In genomic region chr22:32999039-32999861, GRCh38 we compare ENCODE assay signal across 17 cellular contexts. TPM values are rescaled to one million over a fixed set of nuclear protein-coding genes. Genes with fewer than 3 reads are reported as not detected.
DNase-seq lines count a peak whose midpoint lies in the region; ATAC-seq and TF ChIP-seq lines count a peak whose summit lies in the region.
"Had no signal": no experiment of that assay in that cellular context is flagged by ENCODE, and none has a peak within 500 bp of the region (broad histone marks: within the 10 kb centered on the region; RNA-seq: fewer than 3 reads in every experiment).

No MANE protein-coding gene starts in this region.

- no peak overlapping the region for H3K27ac ChIP-seq in HEK293 (ENCODE audit: extremely low read depth, low read depth, low read length)

- DNase-seq in adipocyte (ENCODE audit: low read depth) = peak; percentile 21
- peak; percentile 41 for DNase-seq in islet precursor cell
- DNase-seq in sciatic nerve (ENCODE audit: low spot score) = no peak
- no peak for DNase-seq in middle frontal gyrus (ENCODE audit: extremely low spot score, low spot score)
- no peak for DNase-seq in RPMI8226
- DNase-seq in NCI-H187 (lab: John Stamatoyannopoulos, UW) = no peak
- DNase-seq: CD8-positive, alpha-beta memory T cell; DMS79; KBM-7; NCI-H1048; NCI-H1436 treated with DMSO at 0.1 percent for 48 hours; NCI-H2081; NCI-H510A treated with DMSO at 0.1 percent for 48 hours; SHP77 treated with DMSO at 0.1 percent for 48 hours had no signal

- H3K9me3 ChIP-seq in HEK293 (ENCODE audit: control insufficient read depth, insufficient read depth, low read depth, low read length) (no peaks in the 10 kb centered on the region), adipocyte (ENCODE audit: control insufficient read depth, low read length) (peaks cover 3% of the 10 kb centered on the region)

- H3K4me3 ChIP-seq in HEK293 (ENCODE audit: low read depth, low read length) (no peak overlapping the region), adipocyte (ENCODE audit: low read length) (no peak overlapping the region)

- H3K27me3 ChIP-seq in adipocyte (replicated peaks; ENCODE audit: control insufficient read depth, insufficient read depth, low read length) = peaks cover 4% of the 10 kb centered on the region

- no peak overlapping the region for H3K9ac ChIP-seq in adipocyte (ENCODE audit: low read length)

- POLR2A ChIA-PET in HEK293 (lab: Yijun Ruan, JAX) = no interaction called here

- ATAC-seq in sciatic nerve = peak; percentile 13
- ATAC-seq: HCT116, Panc1 had no signal

- H3K4me1 ChIP-seq in HEK293 (ENCODE audit: control insufficient read depth, insufficient read depth, low read length) (no peaks in the 10 kb centered on the region), adipocyte (ENCODE audit: control insufficient read depth, insufficient read depth, low read length) (peaks cover 16% of the 10 kb centered on the region)

- H3K36me3 ChIP-seq in HEK293 (ENCODE audit: control insufficient read depth in 2 of 2, insufficient read depth in 1 of 2, low read length in 2 of 2) (no peaks in the 10 kb centered on the region), adipocyte (ENCODE audit: control insufficient read depth, insufficient read depth, low read length, severe bottlenecking) (no peaks in the 10 kb centered on the region)

- CTCF ChIA-PET in HEK293 (lab: Yijun Ruan, JAX) = interaction anchor here (0.8 to 6.5 kb wide), 11 partner anchors 13 to 476 kb away, joined by 4 to 48 read pairs (median 11); no protein-coding TSS in a partner anchor

- intact Hi-C loops in sciatic nerve (cut with DNase I) = no loop called here

- no peak for TF ChIP-seq CTCF in HEK293 (tag by site-specific recombination; IDR thresholded peaks at IDR 0.05)

TF ChIP-seq in HEK293, 187 proteins besides CTCF, POLR2A, EP300 and RAD21:
- 0 out of 2 replicates have a peak, but pooled peaks have one; percentile 11 for TF ChIP-seq GLIS1 (tag by site-specific recombination; IDR thresholded peaks at IDR 0.05)
- TF ChIP-seq ZBTB11 (tag by site-specific recombination; conservative IDR thresholded peaks at IDR 0.05; ENCODE audit: low read depth) = no peak
- TF ChIP-seq ZNF561 (tag by site-specific recombination; IDR thresholded peaks at IDR 0.05; ENCODE audit: borderline replicate concordance) = no peak
- no peak for TF ChIP-seq ZNF266 (tag by site-specific recombination; IDR thresholded peaks at IDR 0.05; ENCODE audit: low read depth)
- TF ChIP-seq ZNF660 (tag by site-specific recombination; IDR thresholded peaks at IDR 0.05) = no peak
- no peak for TF ChIP-seq MYNN (tag by site-specific recombination; IDR thresholded peaks at IDR 0.05; ENCODE audit: borderline replicate concordance)
- TF ChIP-seq HOXC10 (CRISPR knock-in tag; IDR thresholded peaks at IDR 0.05) = no peak
- no peak for TF ChIP-seq ZNF155 (tag by site-specific recombination; IDR thresholded peaks at IDR 0.05)
TF ChIP-seq in HEK293: peak in this region for 1.

RNA-seq across cellular contexts. Expression of gene SYN3, which starts 58.9 kb away (rescaled TPM):
- 3.3 TPM for total RNA-seq in sciatic nerve
- total RNA-seq: CD8-positive, alpha-beta memory T cell had no signal

Comparison
In these comparisons a context has a peak if more than half of its experiments do, and no peak if none do; other contexts are left out.
1. DNase-seq: peak in adipocyte (single experiment) and islet precursor cell (single experiment); none in sciatic nerve (single experiment), middle frontal gyrus (single experiment), RPMI8226 (single experiment) and NCI-H187 (0 of 2).